Comparison of ENCODE assay signal across 6 cellular contexts in the genomic region with DNA sequence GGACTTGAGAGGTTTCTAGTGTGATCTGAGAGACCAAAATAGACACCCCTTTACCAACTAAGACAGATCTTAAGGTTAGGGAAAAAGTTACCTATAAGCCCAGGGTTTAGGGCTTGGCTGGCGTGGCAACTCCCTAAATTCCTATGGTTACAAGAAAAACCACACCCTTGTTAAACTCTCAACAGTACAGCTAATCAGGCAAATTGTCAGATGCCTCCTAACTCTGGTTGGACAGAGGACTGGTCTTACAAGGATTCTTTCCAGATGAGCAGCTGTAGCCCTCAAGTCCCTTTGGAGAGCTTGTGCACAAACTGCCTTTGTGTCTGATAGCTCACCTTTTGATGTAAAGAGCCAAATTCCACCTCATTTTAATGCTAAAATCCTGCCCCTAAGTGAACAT.
DNase-seq lines count a peak whose midpoint lies in the region; ATAC-seq, FAIRE-seq and TF ChIP-seq lines count a peak whose summit lies in the region.
"Not testable (repeated sequence)": the region's sequence is repeated elsewhere in the genome, so short reads cannot be mapped to it uniquely, and the experiment has no call there.

No MANE protein-coding gene starts in this region.

- dilution Hi-C loops in mammary epithelial cell (cut with HindIII; ENCODE audit: low sequenced_read_pairs) = not testable (repeated sequence)

- H3K9me3 ChIP-seq in PC-3 (ENCODE audit: low read length); mammary epithelial cell (replicated peaks; ENCODE audit: insufficient read depth, low read length); mucosa of descending colon: not testable (repeated sequence)

- H3K9ac ChIP-seq in PC-3 (ENCODE audit: low read length); mammary epithelial cell (ENCODE audit: insufficient read depth, low read length): not testable (repeated sequence)

- intact Hi-C loops in PC-3 (cut with micrococcal nuclease); mammary epithelial cell (cut with micrococcal nuclease); mucosa of descending colon (cut with DNase I, micrococcal nuclease): not testable (repeated sequence)

- not testable (repeated sequence) for H3F3A ChIP-seq in PC-3 (ENCODE audit: low read length, unreplicated experiment)

- ATAC-seq in PC-3 (peak; percentile 97), esophagus mucosa (peak; percentile 96), mucosa of descending colon (peak; percentile 80)

- CTCF ChIA-PET in PC-3 (lab: Charles Lee); mammary epithelial cell (lab: Charles Lee; ENCODE audit: low non-redundant PET): not testable (repeated sequence)

- peak; percentile 69 for FAIRE-seq in HTR-8/SVneo (lab: Jason Lieb, UNC)

- 0 out of 2 replicates have a peak overlapping the region, but pooled peaks have one; percentile 23 for H3K27ac ChIP-seq in PC-3 (ENCODE audit: low read length)
- H3K27ac ChIP-seq in mammary epithelial cell (ENCODE audit: insufficient read depth, low read depth, low read length) = not testable (repeated sequence)

- not testable (repeated sequence) for H3K4me1 ChIP-seq in PC-3 (ENCODE audit: insufficient read depth, low read length); mammary epithelial cell (ENCODE audit: insufficient read depth, low read length); mucosa of descending colon (ENCODE audit: low read depth)

- not testable (repeated sequence) for H2AFZ ChIP-seq in PC-3 (ENCODE audit: low read length); mammary epithelial cell (ENCODE audit: low read depth, low read length)

- not testable (repeated sequence) for H3K4me2 ChIP-seq in PC-3 (ENCODE audit: low read length); mammary epithelial cell (ENCODE audit: insufficient read depth, low read depth, low read length)

- in situ Hi-C loops in mammary epithelial cell (cut with MboI; ENCODE audit: low sequenced_read_pairs in 2 of 2) = not testable (repeated sequence)

- not testable (repeated sequence) for H3K36me3 ChIP-seq in PC-3 (ENCODE audit: low read depth, low read length); mammary epithelial cell (ENCODE audit: insufficient read depth, low read length); mucosa of descending colon (ENCODE audit: low read depth)

- DNase-seq in HTR-8/SVneo (ENCODE audit: insufficient read length, low spot score); mucosa of descending colon: not testable (repeated sequence)
- DNase-seq in PC-3 (peak; percentile 79), mammary epithelial cell (peak; percentile 44), islet precursor cell (peak; percentile 49)

- H3K4me3 ChIP-seq in PC-3 (ENCODE audit: low read length); mammary epithelial cell (replicated peaks in 1 of 3; ENCODE audit: insufficient read depth in 1 of 3, low read depth in 2 of 3, low read length in 3 of 3); mucosa of descending colon: not testable (repeated sequence)

- not testable (repeated sequence) for BruUV-seq in PC-3 (replicated peaks; lab: Mats Ljungman, UMichigan); mammary epithelial cell (replicated peaks; lab: Mats Ljungman, UMichigan)

- not testable (repeated sequence) for H3K9me2 ChIP-seq in PC-3 (replicated peaks; ENCODE audit: low read length)

- not testable (repeated sequence) for H3K79me2 ChIP-seq in PC-3 (ENCODE audit: low read length); mammary epithelial cell (ENCODE audit: insufficient read depth, low read length)

- POLR2A ChIA-PET in PC-3 (lab: Charles Lee; ENCODE audit: unreplicated experiment) = not testable (repeated sequence)

- 38% methylated on average over 1 of the region's 1 CpG for WGBS in mammary epithelial cell (ENCODE audit: low coverage, missing lambda C conversion rate)

- H3K27me3 ChIP-seq in PC-3 (ENCODE audit: low read length); mammary epithelial cell (ENCODE audit: insufficient read depth, low read length): not testable (repeated sequence)

- not testable (repeated sequence) for TF ChIP-seq CTCF in PC-3 (conservative IDR thresholded peaks at IDR 0.05; ENCODE audit: low read depth, low read length); mammary epithelial cell (conservative IDR thresholded peaks at IDR 0.05 in 1 of 2, IDR thresholded peaks at IDR 0.05 in 1 of 2; ENCODE audit: extremely low read depth in 1 of 2, insufficient read depth in 1 of 2, low read depth in 1 of 2, low read length in 2 of 2); mucosa of descending colon (IDR thresholded peaks at IDR 0.05)

- not testable (repeated sequence) for H4K20me1 ChIP-seq in PC-3 (ENCODE audit: low read length); mammary epithelial cell (ENCODE audit: insufficient read depth, low read length)
